ENCODE assay signal across 19 cellular contexts in the genomic region with DNA sequence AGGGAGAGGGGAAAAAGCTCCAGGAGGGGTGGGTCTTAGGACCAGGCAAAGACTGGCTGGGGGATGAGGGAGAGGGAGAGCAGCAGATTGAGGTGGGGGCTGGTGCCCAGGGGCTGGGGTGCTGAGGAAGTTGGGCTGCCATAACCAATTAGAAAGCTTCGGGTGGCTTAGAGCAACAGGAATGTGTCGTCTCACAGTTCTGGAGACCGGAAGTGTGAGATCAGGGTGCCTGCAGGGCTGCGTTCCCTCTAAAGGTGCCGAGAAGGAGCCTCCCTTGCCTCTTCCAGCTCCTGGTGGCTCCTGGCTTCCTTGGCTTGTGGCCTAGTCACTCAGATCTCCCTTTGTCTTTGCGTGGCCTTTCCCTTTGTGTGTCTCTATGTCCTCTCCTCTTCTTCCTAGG. TPM values are rescaled to one million over a fixed set of nuclear protein-coding genes. Genes with fewer than 3 reads are reported as not detected.
"Had no signal": no experiment of that assay in that cellular context is flagged by ENCODE, and none has a peak within 500 bp of the region (broad histone marks: within the 10 kb centered on the region; RNA-seq: fewer than 3 reads in every experiment).

No MANE protein-coding gene starts in this region.

- FAIRE-seq: islet of Langerhans had no signal

- H3K36me3 ChIP-seq: breast epithelium, neutrophil had no signal

- H3K4me3 ChIP-seq: breast epithelium, hepatocyte, skin epidermis, testis had no signal

- H3K36me3 Mint-ChIP-seq: activated CD4-positive, alpha-beta memory T cell treated with anti-CD3 and anti-CD28 coated beads for 36 hours; activated naive CD4-positive, alpha-beta T cell treated with anti-CD3 and anti-CD28 coated beads, Interleukin-2, amount 10 ng/mL, durations not matched to agents 7 days and 5 days; natural killer cell; T-cell had no signal

- H3K4me2 ChIP-seq: hepatocyte, SK-N-SH had no signal

- H3K9me3 ChIP-seq: breast epithelium, neutrophil, SK-N-SH, testis had no signal

- H3K79me2 ChIP-seq: hepatocyte had no signal

- H3K4me3 Mint-ChIP-seq: activated CD4-positive, alpha-beta memory T cell treated with anti-CD3 and anti-CD28 coated beads for 36 hours; activated CD4-positive, alpha-beta T cell treated with anti-CD3 and anti-CD28 coated beads for 36 hours; activated naive CD4-positive, alpha-beta T cell treated with anti-CD3 and anti-CD28 coated beads, Interleukin-2, amount 10 ng/mL, durations not matched to agents 7 days and 5 days; activated T-helper 17 cell treated with anti-CD3 and anti-CD28 coated beads, Interleukin-2, amount 50 U/mL, for 72 hours; natural killer cell; T-cell; WTC11 had no signal

- H3K27ac Mint-ChIP-seq: activated CD4-positive, alpha-beta memory T cell treated with anti-CD3 and anti-CD28 coated beads for 36 hours; activated CD4-positive, alpha-beta T cell treated with anti-CD3 and anti-CD28 coated beads for 36 hours; activated naive CD4-positive, alpha-beta T cell treated with anti-CD3 and anti-CD28 coated beads, Interleukin-2, amount 10 ng/mL, durations not matched to agents 7 days and 5 days; activated T-helper 17 cell treated with anti-CD3 and anti-CD28 coated beads, Interleukin-2, amount 50 U/mL, for 72 hours; T-cell; WTC11 had no signal

- H3K27me3 Mint-ChIP-seq: activated CD4-positive, alpha-beta memory T cell treated with anti-CD3 and anti-CD28 coated beads for 36 hours; activated CD4-positive, alpha-beta T cell treated with anti-CD3 and anti-CD28 coated beads for 36 hours; activated T-helper 17 cell treated with anti-CD3 and anti-CD28 coated beads, Interleukin-2, amount 50 U/mL, for 72 hours; T-cell had no signal

- H3K9me3 Mint-ChIP-seq: activated CD4-positive, alpha-beta memory T cell treated with anti-CD3 and anti-CD28 coated beads for 36 hours; activated naive CD4-positive, alpha-beta T cell treated with anti-CD3 and anti-CD28 coated beads, Interleukin-2, amount 10 ng/mL, durations not matched to agents 7 days and 5 days; activated T-helper 17 cell treated with anti-CD3 and anti-CD28 coated beads, Interleukin-2, amount 50 U/mL, for 72 hours; natural killer cell; T-cell had no signal

- H3K9ac ChIP-seq: SK-N-SH had no signal

- H3K27me3 ChIP-seq: breast epithelium, hepatocyte, neutrophil, testis had no signal

- H2AFZ ChIP-seq: hepatocyte had no signal

- H3K27ac ChIP-seq: breast epithelium, hepatocyte, neutrophil, skin epidermis, testis had no signal

- DNase-seq: activated CD4-positive, alpha-beta memory T cell treated with anti-CD3 and anti-CD28 coated beads for 36 hours; activated CD4-positive, alpha-beta T cell treated with anti-CD3 and anti-CD28 coated beads for 36 hours; activated naive CD4-positive, alpha-beta T cell treated with anti-CD3 and anti-CD28 coated beads, Interleukin-2, amount 10 ng/mL, durations not matched to agents 7 days and 5 days; activated T-cell treated with anti-CD3 and anti-CD28 coated beads for 4 hours; cerebellar nuclear complex; left cardiac atrium; natural killer cell; SK-N-SH; stimulated activated CD4-positive, alpha-beta T cell treated with anti-CD3 and anti-CD28 coated beads, Interleukin-15, amount 100 ng/mL, for 24 hours; stimulated activated CD4-positive, alpha-beta T cell treated with anti-CD3 and anti-CD28 coated beads, Interleukin-4, amount 100 ng/mL, for 1 hour; T-cell; testis had no signal

- ATAC-seq: activated CD4-positive, alpha-beta T cell treated with anti-CD3 and anti-CD28 coated beads for 36 hours; activated T-helper 17 cell treated with anti-CD3 and anti-CD28 coated beads, Interleukin-2, amount 50 U/mL, for 72 hours; left cardiac atrium; natural killer cell; T-cell; WTC11 had no signal

RNA-seq across cellular contexts. Expression of gene IL34, which starts 2.2 kb away (rescaled TPM):
- total RNA-seq: activated CD4-positive, alpha-beta memory T cell treated with anti-CD3 and anti-CD28 coated beads for 36 hours; activated CD4-positive, alpha-beta T cell treated with anti-CD3 and anti-CD28 coated beads for 36 hours; activated T-helper 17 cell treated with anti-CD3 and anti-CD28 coated beads, Interleukin-2, amount 50 U/mL, for 72 hours had no signal
